ENCODE assay signal across 8 cellular contexts in genomic region chrX:129957241-129958099, GRCh38. TPM values are rescaled to one million over a fixed set of nuclear protein-coding genes. Genes with fewer than 3 reads are reported as not detected.
DNase-seq lines count a peak whose midpoint lies in the region; ATAC-seq and TF ChIP-seq lines count a peak whose summit lies in the region.

No MANE protein-coding gene starts in this region.

- no peaks in the 10 kb centered on the region for H3K9me3 Mint-ChIP-seq in activated T-cell treated with anti-CD3 and anti-CD28 coated beads, Interleukin-2, amount 50 U/mL, for 72 hours

- ATAC-seq in GM18868 (IDR thresholded peaks at IDR 0.05; ENCODE audit: unreplicated experiment) (peak; percentile 57), HG03045 (IDR thresholded peaks at IDR 0.05; ENCODE audit: unreplicated experiment) (peak; percentile 66)
- ATAC-seq in activated T-cell treated with anti-CD3 and anti-CD28 coated beads, Interleukin-2, amount 50 U/mL, for 72 hours (replicated peaks in 1 of 2), result peak; percentile 68 to 74

- peak overlapping the region; percentile 64 for H3K27ac ChIP-seq in C4-2B
- H3K27ac ChIP-seq in ovary, result peak overlapping the region in 1 of 2 donors; percentile 72

- H3K36me3 ChIP-seq in ovary, result no peaks in the 10 kb centered on the region

- H3K4me3 ChIP-seq in ovary, result peak overlapping the region; percentile 36

- H3K4me1 Mint-ChIP-seq in activated T-cell treated with anti-CD3 and anti-CD28 coated beads, Interleukin-2, amount 50 U/mL, for 72 hours (ENCODE audit: low read depth), result peaks cover 14% of the 10 kb centered on the region

- TF ChIP-seq CTCF in C4-2B (conservative IDR thresholded peaks at IDR 0.05) (no peak), ovary (IDR thresholded peaks at IDR 0.05) (no peak)

- no peaks in the 10 kb centered on the region for H3K9me3 ChIP-seq in ovary

- intact Hi-C loops in head of caudate nucleus (cut with DNase I) (no loop called here), ovary (cut with DNase I) (no loop called here)

- WGBS in ovary, 3 donors, result 36 to 60% (median 46%) methylated on average over 39 to 55 of the region's 56 CpGs

- H3K4me3 Mint-ChIP-seq in activated T-cell treated with anti-CD3 and anti-CD28 coated beads, Interleukin-2, amount 50 U/mL, for 72 hours, result peak overlapping the region; percentile 63 to 72

- DNase-seq in NCI-H69 (lab: John Stamatoyannopoulos, UW) (peak; percentile 79), head of caudate nucleus (peak in 29 of 42 donors; percentile 19 to 68 (median 40)), ovary (peak; percentile 59 to 75 (median 62)), T1000 (lab: John Stamatoyannopoulos, UW) (no peak)
- DNase-seq in activated T-cell treated with anti-CD3 and anti-CD28 coated beads, Interleukin-2, amount 50 U/mL, for 72 hours, result peak; percentile 64 to 69

- no peak for TF ChIP-seq POLR2A in ovary (IDR thresholded peaks at IDR 0.05)

- peaks cover 7% of the 10 kb centered on the region for H3K27me3 Mint-ChIP-seq in activated T-cell treated with anti-CD3 and anti-CD28 coated beads, Interleukin-2, amount 50 U/mL, for 72 hours (ENCODE audit: low read depth)

- H3K27ac Mint-ChIP-seq in activated T-cell treated with anti-CD3 and anti-CD28 coated beads, Interleukin-2, amount 50 U/mL, for 72 hours, result no peak overlapping the region

- no peaks in the 10 kb centered on the region for H3K27me3 ChIP-seq in ovary

- H3K4me1 ChIP-seq in ovary (ENCODE audit: insufficient read depth), result no peaks in the 10 kb centered on the region

- no peak for TF ChIP-seq EP300 in ovary (IDR thresholded peaks at IDR 0.05)

- peaks cover 0 to 2% of the 10 kb centered on the region in 2 donors for H3K36me3 Mint-ChIP-seq in activated T-cell treated with anti-CD3 and anti-CD28 coated beads, Interleukin-2, amount 50 U/mL, for 72 hours (ENCODE audit: insufficient read depth in 2 of 2)

RNA-seq across cellular contexts. Expression of gene BCORL1, which starts 25.0 kb away (rescaled TPM):
- total RNA-seq in activated T-cell treated with anti-CD3 and anti-CD28 coated beads, Interleukin-2, amount 50 U/mL, for 72 hours, result 1 to 10 TPM; 8.6 to 9.9 TPM
- 10 to 100 TPM in 5 of 7 donors, 1 to 10 TPM in 2; 3.3 to 45.1 (median 24.1) TPM for total RNA-seq in ovary
- 1 to 10 TPM; 6.1 to 9.3 TPM for polyA plus RNA-seq in ovary

RNA-seq across cellular contexts. Expression of gene UTP14A, which starts 51.5 kb away (rescaled TPM):
- 10 to 100 TPM; 24.8 to 32.5 TPM for total RNA-seq in activated T-cell treated with anti-CD3 and anti-CD28 coated beads, Interleukin-2, amount 50 U/mL, for 72 hours
- total RNA-seq in ovary, result 10 to 100 TPM; 11.7 to 22.6 (median 15.6) TPM
- polyA plus RNA-seq in ovary, result 10 to 100 TPM; 12.9 to 36.6 TPM
